20 cellular contexts compared by ENCODE assay signal in genomic region chr15:99542828-99543227, GRCh38. TPM values are rescaled to one million over a fixed set of nuclear protein-coding genes. Genes with fewer than 3 reads are reported as not detected.
DNase-seq lines count a peak whose midpoint lies in the region; TF ChIP-seq lines count a peak whose summit lies in the region.
"Had no signal": no experiment of that assay in that cellular context is flagged by ENCODE, and none has a peak within 500 bp of the region (broad histone marks: within the 10 kb centered on the region; RNA-seq: fewer than 3 reads in every experiment).

No MANE protein-coding gene starts in this region.

- no peak for TF ChIP-seq POLR2A in tibial nerve (IDR thresholded peaks at IDR 0.05)

- H3K36me3 ChIP-seq in tibial nerve: no peaks in the 10 kb centered on the region
- H3K36me3 ChIP-seq: BE2C, SJSA1 had no signal

- no peak for TF ChIP-seq EP300 in tibial nerve (IDR thresholded peaks at IDR 0.05)

- no peaks in the 10 kb centered on the region for H3K4me1 ChIP-seq in tibial nerve
- H3K4me1 ChIP-seq: BE2C, SJSA1 had no signal

- H3K9me3 ChIP-seq in tibial nerve: no peaks in the 10 kb centered on the region
- H3K9me3 ChIP-seq: BE2C, SJSA1 had no signal

- DNase-seq in AG10803 (ENCODE audit: low read depth): peak; percentile 33
- DNase-seq in NCI-H226: peak; percentile 49
- peak; percentile 57 for DNase-seq in choroid plexus epithelial cell (ENCODE audit: low read depth)
- DNase-seq in fibroblast of pulmonary artery (ENCODE audit: low read depth): peak; percentile 53
- no peak for DNase-seq in tibial nerve (ENCODE audit: low spot score in 2 of 2)
- DNase-seq in stimulated activated CD4-positive, alpha-beta T cell treated with anti-CD3 and anti-CD28 coated beads, Interleukin-2, amount 100 ng/mL, for 48 hours: no peak
- no peak for DNase-seq in GM20000 (ENCODE audit: low spot score)
- no peak for DNase-seq in dorsolateral prefrontal cortex
- DNase-seq: BE2C, H9, Karpas-422, MV-4-11, NCI-H1105 treated with DMSO at 0.1 percent for 48 hours, NCI-H1694, NCI-H2081 treated with DMSO at 0.1 percent for 48 hours, NCI-H2171 treated with DMSO at 0.1 percent for 48 hours, NCI-H446, NCI-H526, OCI-M1 had no signal

- H3K4me3 ChIP-seq in AG10803 (ENCODE audit: low read length) (no peak overlapping the region), choroid plexus epithelial cell (ENCODE audit: low read depth, low read length) (no peak overlapping the region), fibroblast of pulmonary artery (replicated peaks; ENCODE audit: low read depth, low read length) (no peak overlapping the region), tibial nerve (no peak overlapping the region), dorsolateral prefrontal cortex (no peak overlapping the region)
- H3K4me3 ChIP-seq: SJSA1 had no signal

- H3K27ac ChIP-seq in tibial nerve: no peak overlapping the region
- no peak overlapping the region for H3K27ac ChIP-seq in dorsolateral prefrontal cortex
- H3K27ac ChIP-seq: SJSA1 had no signal

- intact Hi-C loops in dorsolateral prefrontal cortex (cut with DNase I): no loop called here

- no peaks in the 10 kb centered on the region for H3K27me3 ChIP-seq in tibial nerve
- no peaks in the 10 kb centered on the region for H3K27me3 ChIP-seq in dorsolateral prefrontal cortex
- H3K27me3 ChIP-seq: BE2C, SJSA1 had no signal

- TF ChIP-seq CTCF in AG10803 (conservative IDR thresholded peaks at IDR 0.05; ENCODE audit: low read length): no peak
- TF ChIP-seq CTCF in choroid plexus epithelial cell (conservative IDR thresholded peaks at IDR 0.05; ENCODE audit: low read depth, low read length): no peak
- TF ChIP-seq CTCF in fibroblast of pulmonary artery (IDR thresholded peaks at IDR 0.05; ENCODE audit: low read length, missing control alignments): no peak
- TF ChIP-seq CTCF in tibial nerve (IDR thresholded peaks at IDR 0.05): no peak
- no peak for TF ChIP-seq CTCF in GM20000 (IDR thresholded peaks at IDR 0.05; ENCODE audit: extremely low read depth, missing control alignments)
- TF ChIP-seq CTCF in dorsolateral prefrontal cortex (IDR thresholded peaks at IDR 0.05 in 54 of 56, conservative IDR thresholded peaks at IDR 0.05 in 2 of 56; ENCODE audit: low read depth in 1 of 56, partially characterized antibody in 56 of 56): no peak

RNA-seq across cellular contexts. Expression of gene MEF2A, which starts 23.0 kb away (rescaled TPM):
- total RNA-seq in tibial nerve (10 to 100 TPM; 45.5 to 66.3 (median 55.8) TPM), dorsolateral prefrontal cortex (100 to 1,000 TPM in 48 of 120 experiments, 10 to 100 TPM in 72; 54.3 to 131 (median 97.1) TPM)

Comparison
In these comparisons a context has a peak if more than half of its experiments do, and no peak if none do; other contexts are left out.
1. DNase-seq: peak in AG10803 (single experiment), NCI-H226 (single experiment), choroid plexus epithelial cell (single experiment) and fibroblast of pulmonary artery (single experiment); none in tibial nerve (0 of 2), stimulated activated CD4-positive, alpha-beta T cell treated with anti-CD3 and anti-CD28 coated beads, Interleukin-2, amount 100 ng/mL, for 48 hours (0 of 2), GM20000 (single experiment) and dorsolateral prefrontal cortex (0 of 10).